19 cellular contexts compared by ENCODE assay signal in the genomic region with DNA sequence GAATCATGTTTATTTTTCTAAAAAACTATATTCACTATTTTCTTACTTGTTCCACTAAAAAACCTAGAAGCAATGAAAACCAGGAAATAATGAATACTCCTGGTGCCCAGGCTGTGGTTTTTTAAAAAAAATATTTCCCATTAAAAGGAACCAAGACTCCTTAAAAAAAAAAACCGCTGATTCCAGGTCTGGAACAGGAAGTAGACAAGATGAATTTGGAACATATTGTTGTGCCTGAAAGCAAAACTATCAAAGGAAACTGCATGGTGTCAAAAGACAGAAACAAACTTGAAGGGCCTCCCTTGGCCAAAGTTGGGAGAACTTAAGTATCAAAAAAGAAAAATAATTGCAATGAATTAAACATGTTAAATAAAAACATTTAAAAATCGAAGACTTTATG.
"Had no signal": no experiment of that assay in that cellular context is flagged by ENCODE, and none has a peak within 500 bp of the region (broad histone marks: within the 10 kb centered on the region; RNA-seq: fewer than 3 reads in every experiment).

No MANE protein-coding gene starts in this region.

- H3K27me3 ChIP-seq: foreskin keratinocyte, stomach had no signal

- DNase-seq: activated B cell treated with CpG ODN at 0.5 μM for 24 hours; activated CD4-positive, alpha-beta memory T cell treated with anti-CD3 and anti-CD28 coated beads for 36 hours; activated CD4-positive, alpha-beta T cell treated with anti-CD3 and anti-CD28 coated beads for 4 hours; activated gamma-delta T cell treated with Interleukin-2 at 50 U/mL for 16 hours; activated T-cell treated with anti-CD3 and anti-CD28 coated beads for 4 hours; amniotic stem cell; effector memory CD8-positive, alpha-beta T cell; foreskin keratinocyte; glutamatergic neuron; hippocampal formation; islet precursor cell; left colon; stimulated activated CD4-positive, alpha-beta T cell treated with anti-CD3 and anti-CD28 coated beads, Interleukin-4, amount 100 ng/mL, for 24 hours; stomach had no signal

- H3K36me3 ChIP-seq: stomach had no signal

- H3K9me3 ChIP-seq: stomach had no signal

- H3K27ac ChIP-seq: epithelial cell of prostate, foreskin keratinocyte, parathyroid adenoma, stomach had no signal

- ATAC-seq: effector memory CD8-positive, alpha-beta T cell; foreskin keratinocyte; left colon; natural killer cell treated with Interleukin-12 subunit alpha and Interleukin-12 subunit beta and Interleukin-15 and Interleukin-18, amount 100 ng/mL, for 72 hours; sciatic nerve; stimulated activated effector memory CD8-positive, alpha-beta T cell treated with anti-CD3 and anti-CD28 coated beads, Interleukin-12 subunit alpha, Interleukin-12 subunit beta, amount 100 ng/mL, for 72 hours had no signal

- H3K4me1 ChIP-seq: foreskin keratinocyte, parathyroid adenoma had no signal

- H3K4me3 ChIP-seq: stomach had no signal
